Comparison of ENCODE assay signal across 16 cellular contexts in genomic region chr4:86099348-86099747, GRCh38.
DNase-seq lines count a peak whose midpoint lies in the region; ATAC-seq, FAIRE-seq and TF ChIP-seq lines count a peak whose summit lies in the region.
"Had no signal": no experiment of that assay in that cellular context is flagged by ENCODE, and none has a peak within 500 bp of the region (broad histone marks: within the 10 kb centered on the region; RNA-seq: fewer than 3 reads in every experiment).

No MANE protein-coding gene starts in this region.

- H3K27me3 Mint-ChIP-seq in WTC11 (ENCODE audit: low read depth) (no peaks in the 10 kb centered on the region), chondrocyte (ENCODE audit: low read depth) (no peaks in the 10 kb centered on the region)
- H3K27me3 Mint-ChIP-seq: CD4-positive, alpha-beta T cell had no signal

- H2AK5ac ChIP-seq in mesenchymal stem cell (ENCODE audit: low read length, severe bottlenecking) = no peak overlapping the region

- H3K9me3 Mint-ChIP-seq in WTC11 (no peaks in the 10 kb centered on the region), chondrocyte (ENCODE audit: low read depth) (no peaks in the 10 kb centered on the region)
- H3K9me3 Mint-ChIP-seq: CD4-positive, alpha-beta T cell; IgD-negative memory B cell had no signal

- H3K4me1 Mint-ChIP-seq in WTC11 = peaks cover 12% of the 10 kb centered on the region; the same call in 1 of the 2 replicates
- H3K4me1 Mint-ChIP-seq in chondrocyte (ENCODE audit: low read depth) = no peaks in the 10 kb centered on the region
- H3K4me1 Mint-ChIP-seq: B cell, IgD-negative memory B cell had no signal

- 0 out of 2 replicates have a peak overlapping the region, but pooled peaks have one; percentile 46 for H2AFZ ChIP-seq in GM23248
- H2AFZ ChIP-seq in Loucy (ENCODE audit: low read length) = 0 out of 2 replicates have a peak overlapping the region, but pooled peaks have one; percentile 15
- H2AFZ ChIP-seq in mesenchymal stem cell (ENCODE audit: low read depth, low read length) = peak overlapping the region; percentile 53

- no peak for DNase-seq in GM23248
- no peak for DNase-seq in WTC11 (ENCODE audit: low spot score)
- DNase-seq in mesenchymal stem cell = no peak
- DNase-seq in chondrocyte (ENCODE audit: low spot score) = no peak
- no peak for DNase-seq in GM12891 (ENCODE audit: insufficient read length, low spot score)
- no peak for DNase-seq in head of caudate nucleus
- DNase-seq: ACHN; C1 segment of cervical spinal cord; Calu3; CD4-positive, alpha-beta T cell; DMS 273 treated with DMSO at 0.1 percent for 48 hours had no signal

- FAIRE-seq in GM12891 (lab: Jason Lieb, UNC) = no peak
- FAIRE-seq: GM12892 had no signal

- H2BK15ac ChIP-seq in mesenchymal stem cell (ENCODE audit: low read depth, poor library complexity, severe bottlenecking) = no peak overlapping the region

- H3K27ac Mint-ChIP-seq in WTC11 (no peak overlapping the region), chondrocyte (ENCODE audit: unreplicated experiment) (no peak overlapping the region)
- H3K27ac Mint-ChIP-seq: B cell; CD4-positive, alpha-beta T cell; IgD-negative memory B cell had no signal

- H3K4me1 ChIP-seq in GM23248 (ENCODE audit: insufficient read depth) = no peaks in the 10 kb centered on the region
- H3K4me1 ChIP-seq in Loucy (ENCODE audit: insufficient read depth, low read length, poor library complexity, severe bottlenecking) = no peaks in the 10 kb centered on the region
- H3K4me1 ChIP-seq in mesenchymal stem cell (ENCODE audit: control insufficient read depth, insufficient read depth, low read depth, low read length) = no peaks in the 10 kb centered on the region

- H3K9ac ChIP-seq in GM23248 (no peak overlapping the region), Loucy (ENCODE audit: low read depth, low read length, poor library complexity, severe bottlenecking) (no peak overlapping the region), mesenchymal stem cell (ENCODE audit: low read length) (no peak overlapping the region)

- H3K79me1 ChIP-seq in mesenchymal stem cell (replicated peaks; ENCODE audit: low read length, poor library complexity, severe bottlenecking) = no peaks in the 10 kb centered on the region

- H3F3A ChIP-seq in GM23248 (ENCODE audit: insufficient read depth) (no peaks in the 10 kb centered on the region), Loucy (ENCODE audit: low read depth) (no peaks in the 10 kb centered on the region)

- intact Hi-C loops in head of caudate nucleus (cut with DNase I) = no loop called here

- H3K4me3 Mint-ChIP-seq in WTC11 = no peak overlapping the region
- H3K4me3 Mint-ChIP-seq in chondrocyte (ENCODE audit: unreplicated experiment) = no peak overlapping the region
- H3K4me3 Mint-ChIP-seq: B cell; CD4-positive, alpha-beta T cell; IgD-negative memory B cell had no signal

- 61 to 62% methylated on average over 3 of the region's 3 CpGs for WGBS in GM23248 (ENCODE audit: low coverage in 1 of 2, low lambda C conversion rate in 2 of 2, missing lambda C conversion rate in 2 of 2), 2 experiments
- WGBS in mesenchymal stem cell = 85% methylated on average over 3 of the region's 3 CpGs

- no peak overlapping the region for H3K4me2 ChIP-seq in GM23248 (ENCODE audit: unreplicated experiment)
- no peak overlapping the region for H3K4me2 ChIP-seq in Loucy (ENCODE audit: low read depth, low read length, poor library complexity, severe bottlenecking)
- no peak overlapping the region for H3K4me2 ChIP-seq in mesenchymal stem cell (ENCODE audit: low read length, poor library complexity, severe bottlenecking)

- H3K27me3 ChIP-seq in GM23248 (replicated peaks; ENCODE audit: insufficient read depth) = no peaks in the 10 kb centered on the region
- no peaks in the 10 kb centered on the region for H3K27me3 ChIP-seq in Loucy (ENCODE audit: insufficient read depth, low read length, poor library complexity, severe bottlenecking)
- H3K27me3 ChIP-seq in mesenchymal stem cell (ENCODE audit: control insufficient read depth in 1 of 2, insufficient read depth in 1 of 2, low read length in 2 of 2) = no peaks in the 10 kb centered on the region

- no peak for TF ChIP-seq POLR2A in GM12891 (IDR thresholded peaks at IDR 0.05; ENCODE audit: low read depth, low read length)

- no peak overlapping the region for H4K8ac ChIP-seq in mesenchymal stem cell (ENCODE audit: low read length)

- H4K20me1 ChIP-seq in GM23248 (ENCODE audit: insufficient read depth) (no peaks in the 10 kb centered on the region), Loucy (ENCODE audit: insufficient read depth, low read length, poor library complexity, severe bottlenecking) (no peaks in the 10 kb centered on the region)

- H3K4me3 ChIP-seq in GM23248 (no peak overlapping the region), Loucy (ENCODE audit: low read length, poor library complexity, severe bottlenecking) (no peak overlapping the region), mesenchymal stem cell (ENCODE audit: insufficient read depth in 1 of 2, low read depth in 1 of 2, low read length in 2 of 2) (no peak overlapping the region)

- POLR2A ChIA-PET in WTC11 (lab: Charles Lee) = no interaction called here

- H2BK120ac ChIP-seq in mesenchymal stem cell (ENCODE audit: low read depth, low read length) = no peak overlapping the region

- H2BK12ac ChIP-seq in mesenchymal stem cell (ENCODE audit: low read length in 2 of 2) = no peak overlapping the region

- no peaks in the 10 kb centered on the region for H3K36me3 ChIP-seq in GM23248 (ENCODE audit: low read depth)
- H3K36me3 ChIP-seq in Loucy (ENCODE audit: insufficient read depth, low read length) = no peaks in the 10 kb centered on the region
- H3K36me3 ChIP-seq in mesenchymal stem cell (ENCODE audit: control insufficient read depth in 1 of 2, insufficient read depth in 2 of 2, low read depth in 1 of 2, low read length in 2 of 2) = no peaks in the 10 kb centered on the region

- in situ Hi-C loops in GM23248 (cut with MboI) = no loop called here

- H3K23ac ChIP-seq in mesenchymal stem cell (ENCODE audit: low read length in 2 of 2) = no peak overlapping the region

- H3K18ac ChIP-seq in mesenchymal stem cell (ENCODE audit: low read depth in 1 of 2, low read length in 2 of 2) = peak overlapping the region in 1 of 2 experiments; percentile 52

- H4K91ac ChIP-seq in mesenchymal stem cell (ENCODE audit: low read length) = no peak overlapping the region

- no peak overlapping the region for H3K27ac ChIP-seq in GM23248
- no peak overlapping the region for H3K27ac ChIP-seq in mesenchymal stem cell (ENCODE audit: low read length, poor library complexity, severe bottlenecking)

- ATAC-seq in WTC11 = peak; percentile 88
- no peak for ATAC-seq in HG02973 (IDR thresholded peaks at IDR 0.05; ENCODE audit: unreplicated experiment)

- no peak overlapping the region for H2BK5ac ChIP-seq in mesenchymal stem cell (ENCODE audit: low read depth, low read length, poor library complexity, severe bottlenecking)

- H3K79me2 ChIP-seq in GM23248 (ENCODE audit: insufficient read depth) = no peaks in the 10 kb centered on the region
- H3K79me2 ChIP-seq in Loucy (ENCODE audit: insufficient read depth, low read length) = no peaks in the 10 kb centered on the region

- H3K4ac ChIP-seq in mesenchymal stem cell (ENCODE audit: low read depth in 1 of 2, low read length in 2 of 2) = no peak overlapping the region

- no peak for TF ChIP-seq CTCF in Loucy (conservative IDR thresholded peaks at IDR 0.05; ENCODE audit: low read length)
- TF ChIP-seq CTCF in WTC11 (IDR thresholded peaks at IDR 0.05) = no peak
- TF ChIP-seq CTCF in chondrocyte (IDR thresholded peaks at IDR 0.05) = no peak

- CTCF ChIA-PET in WTC11 (lab: Charles Lee) = no interaction called here

- H3K9me2 ChIP-seq in GM23248 (ENCODE audit: insufficient read depth) = no peaks in the 10 kb centered on the region
- no peaks in the 10 kb centered on the region for H3K9me2 ChIP-seq in Loucy (replicated peaks; ENCODE audit: low read depth, low read length)

- H3K9me3 ChIP-seq in GM23248 (ENCODE audit: low read depth) (no peaks in the 10 kb centered on the region), Loucy (ENCODE audit: insufficient read depth, low read depth, low read length) (no peaks in the 10 kb centered on the region), mesenchymal stem cell (ENCODE audit: control insufficient read depth, low read length) (no peaks in the 10 kb centered on the region)

- no peak overlapping the region for H3K14ac ChIP-seq in mesenchymal stem cell (ENCODE audit: low read length in 2 of 2)

- H3K36me3 Mint-ChIP-seq in WTC11 = no peaks in the 10 kb centered on the region
- peaks cover 3% of the 10 kb centered on the region for H3K36me3 Mint-ChIP-seq in chondrocyte (ENCODE audit: low read depth)
- H3K36me3 Mint-ChIP-seq: IgD-negative memory B cell had no signal

TF ChIP-seq in WTC11, 78 proteins besides CTCF, POLR2A, EP300 and RAD21 (continues in another document):
- TF ChIP-seq FOXJ3 (CRISPR knock-in tag; IDR thresholded peaks at IDR 0.05; ENCODE audit: borderline replicate concordance) = no peak
- TF ChIP-seq SOX15 (CRISPR knock-in tag; IDR thresholded peaks at IDR 0.05) = no peak
- TF ChIP-seq MXD4 (CRISPR knock-in tag; IDR thresholded peaks at IDR 0.05; ENCODE audit: borderline replicate concordance) = no peak
- no peak for TF ChIP-seq FOXK1 (CRISPR knock-in tag; IDR thresholded peaks at IDR 0.05)
- TF ChIP-seq JAZF1 (CRISPR knock-in tag; IDR thresholded peaks at IDR 0.05) = no peak
- TF ChIP-seq MLX (CRISPR knock-in tag; IDR thresholded peaks at IDR 0.05) = no peak

TF ChIP-seq in GM12891, 5 proteins besides CTCF, POLR2A, EP300 and RAD21:
- TF ChIP-seq SPI1 (IDR thresholded peaks at IDR 0.05; ENCODE audit: low read depth, low read length) = no peak
- no peak for TF ChIP-seq POLR2AphosphoS5 (IDR thresholded peaks at IDR 0.05; ENCODE audit: low read depth, low read length)
- no peak for TF ChIP-seq TAF1 (IDR thresholded peaks at IDR 0.05; ENCODE audit: low read depth, low read length)
- TF ChIP-seq PAX5 (IDR thresholded peaks at IDR 0.05; ENCODE audit: insufficient read depth, low read length, severe bottlenecking) = no peak
- no peak for TF ChIP-seq POU2F2 (IDR thresholded peaks at IDR 0.05; ENCODE audit: low read depth, low read length)
TF ChIP-seq in GM12891: peak in this region for 0.
